Comparison of ENCODE assay signal across 1 cellular context in the genomic region with DNA sequence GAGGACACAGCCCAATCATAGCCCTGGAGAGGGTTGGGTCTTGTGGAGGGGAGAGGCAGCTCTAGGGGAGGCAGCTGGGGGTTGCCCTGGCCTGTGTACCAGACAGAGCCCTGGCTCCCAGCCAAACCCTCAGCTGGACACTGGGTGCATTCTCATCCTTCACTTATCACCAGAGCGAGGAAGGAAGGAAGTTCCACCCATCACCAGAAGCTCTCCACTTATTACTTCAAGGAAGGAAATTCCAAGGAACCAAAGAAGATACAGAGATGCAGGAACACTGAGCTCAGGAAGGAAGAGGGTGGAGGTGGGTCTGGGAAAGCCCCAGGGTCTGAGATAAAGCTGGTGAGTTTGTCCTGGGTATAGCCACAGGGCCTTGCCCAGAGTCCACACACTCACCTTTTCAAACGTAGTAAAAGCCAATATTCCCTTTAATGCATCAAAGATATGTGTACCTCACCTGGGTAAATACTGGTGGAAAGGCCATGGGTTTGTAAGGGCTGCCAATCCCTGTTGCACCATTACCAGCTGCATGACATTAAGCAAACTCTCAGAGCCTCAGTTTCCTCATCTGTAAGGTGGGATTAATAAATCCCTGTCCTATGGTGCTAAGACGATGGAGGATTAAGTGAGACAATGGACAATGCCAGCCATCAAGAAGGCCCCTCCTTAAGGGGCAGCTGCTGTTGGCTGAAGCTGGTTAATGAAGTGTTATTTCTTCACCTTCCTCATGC.
TF ChIP-seq lines count a peak whose summit lies in the region.

No MANE protein-coding gene starts in this region.

TF ChIP-seq in GM23338, 12 proteins besides CTCF, POLR2A, EP300 and RAD21 (continued from another document):
- TF ChIP-seq, protein P1, sequence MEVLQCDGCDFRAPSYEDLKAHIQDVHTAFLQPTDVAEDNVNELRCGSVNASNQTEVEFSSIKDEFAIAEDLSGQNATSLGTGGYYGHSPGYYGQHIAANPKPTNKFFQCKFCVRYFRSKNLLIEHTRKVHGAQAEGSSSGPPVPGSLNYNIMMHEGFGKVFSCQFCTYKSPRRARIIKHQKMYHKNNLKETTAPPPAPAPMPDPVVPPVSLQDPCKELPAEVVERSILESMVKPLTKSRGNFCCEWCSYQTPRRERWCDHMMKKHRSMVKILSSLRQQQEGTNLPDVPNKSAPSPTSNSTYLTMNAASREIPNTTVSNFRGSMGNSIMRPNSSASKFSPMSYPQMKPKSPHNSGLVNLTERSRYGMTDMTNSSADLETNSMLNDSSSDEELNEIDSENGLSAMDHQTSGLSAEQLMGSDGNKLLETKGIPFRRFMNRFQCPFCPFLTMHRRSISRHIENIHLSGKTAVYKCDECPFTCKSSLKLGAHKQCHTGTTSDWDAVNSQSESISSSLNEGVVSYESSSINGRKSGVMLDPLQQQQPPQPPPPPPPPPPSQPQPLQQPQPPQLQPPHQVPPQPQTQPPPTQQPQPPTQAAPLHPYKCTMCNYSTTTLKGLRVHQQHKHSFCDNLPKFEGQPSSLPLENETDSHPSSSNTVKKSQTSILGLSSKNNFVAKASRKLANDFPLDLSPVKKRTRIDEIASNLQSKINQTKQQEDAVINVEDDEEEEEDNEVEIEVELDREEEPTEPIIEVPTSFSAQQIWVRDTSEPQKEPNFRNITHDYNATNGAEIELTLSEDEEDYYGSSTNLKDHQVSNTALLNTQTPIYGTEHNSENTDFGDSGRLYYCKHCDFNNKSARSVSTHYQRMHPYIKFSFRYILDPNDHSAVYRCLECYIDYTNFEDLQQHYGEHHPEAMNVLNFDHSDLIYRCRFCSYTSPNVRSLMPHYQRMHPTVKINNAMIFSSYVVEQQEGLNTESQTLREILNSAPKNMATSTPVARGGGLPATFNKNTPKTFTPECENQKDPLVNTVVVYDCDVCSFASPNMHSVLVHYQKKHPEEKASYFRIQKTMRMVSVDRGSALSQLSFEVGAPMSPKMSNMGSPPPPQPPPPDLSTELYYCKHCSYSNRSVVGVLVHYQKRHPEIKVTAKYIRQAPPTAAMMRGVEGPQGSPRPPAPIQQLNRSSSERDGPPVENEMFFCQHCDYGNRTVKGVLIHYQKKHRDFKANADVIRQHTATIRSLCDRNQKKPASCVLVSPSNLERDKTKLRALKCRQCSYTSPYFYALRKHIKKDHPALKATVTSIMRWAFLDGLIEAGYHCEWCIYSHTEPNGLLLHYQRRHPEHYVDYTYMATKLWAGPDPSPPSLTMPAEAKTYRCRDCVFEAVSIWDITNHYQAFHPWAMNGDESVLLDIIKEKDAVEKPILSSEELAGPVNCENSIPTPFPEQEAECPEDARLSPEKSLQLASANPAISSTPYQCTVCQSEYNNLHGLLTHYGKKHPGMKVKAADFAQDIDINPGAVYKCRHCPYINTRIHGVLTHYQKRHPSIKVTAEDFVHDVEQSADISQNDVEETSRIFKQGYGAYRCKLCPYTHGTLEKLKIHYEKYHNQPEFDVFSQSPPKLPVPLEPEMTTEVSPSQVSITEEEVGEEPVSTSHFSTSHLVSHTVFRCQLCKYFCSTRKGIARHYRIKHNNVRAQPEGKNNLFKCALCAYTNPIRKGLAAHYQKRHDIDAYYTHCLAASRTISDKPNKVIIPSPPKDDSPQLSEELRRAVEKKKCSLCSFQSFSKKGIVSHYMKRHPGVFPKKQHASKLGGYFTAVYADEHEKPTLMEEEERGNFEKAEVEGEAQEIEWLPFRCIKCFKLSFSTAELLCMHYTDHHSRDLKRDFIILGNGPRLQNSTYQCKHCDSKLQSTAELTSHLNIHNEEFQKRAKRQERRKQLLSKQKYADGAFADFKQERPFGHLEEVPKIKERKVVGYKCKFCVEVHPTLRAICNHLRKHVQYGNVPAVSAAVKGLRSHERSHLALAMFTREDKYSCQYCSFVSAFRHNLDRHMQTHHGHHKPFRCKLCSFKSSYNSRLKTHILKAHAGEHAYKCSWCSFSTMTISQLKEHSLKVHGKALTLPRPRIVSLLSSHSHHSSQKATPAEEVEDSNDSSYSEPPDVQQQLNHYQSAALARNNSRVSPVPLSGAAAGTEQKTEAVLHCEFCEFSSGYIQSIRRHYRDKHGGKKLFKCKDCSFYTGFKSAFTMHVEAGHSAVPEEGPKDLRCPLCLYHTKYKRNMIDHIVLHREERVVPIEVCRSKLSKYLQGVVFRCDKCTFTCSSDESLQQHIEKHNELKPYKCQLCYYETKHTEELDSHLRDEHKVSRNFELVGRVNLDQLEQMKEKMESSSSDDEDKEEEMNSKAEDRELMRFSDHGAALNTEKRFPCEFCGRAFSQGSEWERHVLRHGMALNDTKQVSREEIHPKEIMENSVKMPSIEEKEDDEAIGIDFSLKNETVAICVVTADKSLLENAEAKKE (CRISPR knock-in tag; IDR thresholded peaks at IDR 0.05), result no peak
- TF ChIP-seq ZNF331 (CRISPR knock-in tag; IDR thresholded peaks at IDR 0.05; ENCODE audit: low read depth) (no peak), STAT1 (IDR thresholded peaks at IDR 0.05; ENCODE audit: unreplicated experiment) (no peak), NANOG (IDR thresholded peaks at IDR 0.05; ENCODE audit: borderline replicate concordance) (no peak), CREB1 (CRISPR knock-in tag; IDR thresholded peaks at IDR 0.05; ENCODE audit: low read depth) (no peak), EZH2phosphoT487 (IDR thresholded peaks at IDR 0.05; ENCODE audit: unreplicated experiment) (no peak), POLR2AphosphoS5 (IDR thresholded peaks at IDR 0.05; ENCODE audit: low read depth) (no peak), ZNF114 (CRISPR knock-in tag; IDR thresholded peaks at IDR 0.05) (no peak)
- TF ChIP-seq, protein P2, sequence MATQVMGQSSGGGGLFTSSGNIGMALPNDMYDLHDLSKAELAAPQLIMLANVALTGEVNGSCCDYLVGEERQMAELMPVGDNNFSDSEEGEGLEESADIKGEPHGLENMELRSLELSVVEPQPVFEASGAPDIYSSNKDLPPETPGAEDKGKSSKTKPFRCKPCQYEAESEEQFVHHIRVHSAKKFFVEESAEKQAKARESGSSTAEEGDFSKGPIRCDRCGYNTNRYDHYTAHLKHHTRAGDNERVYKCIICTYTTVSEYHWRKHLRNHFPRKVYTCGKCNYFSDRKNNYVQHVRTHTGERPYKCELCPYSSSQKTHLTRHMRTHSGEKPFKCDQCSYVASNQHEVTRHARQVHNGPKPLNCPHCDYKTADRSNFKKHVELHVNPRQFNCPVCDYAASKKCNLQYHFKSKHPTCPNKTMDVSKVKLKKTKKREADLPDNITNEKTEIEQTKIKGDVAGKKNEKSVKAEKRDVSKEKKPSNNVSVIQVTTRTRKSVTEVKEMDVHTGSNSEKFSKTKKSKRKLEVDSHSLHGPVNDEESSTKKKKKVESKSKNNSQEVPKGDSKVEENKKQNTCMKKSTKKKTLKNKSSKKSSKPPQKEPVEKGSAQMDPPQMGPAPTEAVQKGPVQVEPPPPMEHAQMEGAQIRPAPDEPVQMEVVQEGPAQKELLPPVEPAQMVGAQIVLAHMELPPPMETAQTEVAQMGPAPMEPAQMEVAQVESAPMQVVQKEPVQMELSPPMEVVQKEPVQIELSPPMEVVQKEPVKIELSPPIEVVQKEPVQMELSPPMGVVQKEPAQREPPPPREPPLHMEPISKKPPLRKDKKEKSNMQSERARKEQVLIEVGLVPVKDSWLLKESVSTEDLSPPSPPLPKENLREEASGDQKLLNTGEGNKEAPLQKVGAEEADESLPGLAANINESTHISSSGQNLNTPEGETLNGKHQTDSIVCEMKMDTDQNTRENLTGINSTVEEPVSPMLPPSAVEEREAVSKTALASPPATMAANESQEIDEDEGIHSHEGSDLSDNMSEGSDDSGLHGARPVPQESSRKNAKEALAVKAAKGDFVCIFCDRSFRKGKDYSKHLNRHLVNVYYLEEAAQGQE (IDR thresholded peaks at IDR 0.05; ENCODE audit: unreplicated experiment), result no peak
